ENCODE assay signal across 25 cellular contexts in the genomic region with DNA sequence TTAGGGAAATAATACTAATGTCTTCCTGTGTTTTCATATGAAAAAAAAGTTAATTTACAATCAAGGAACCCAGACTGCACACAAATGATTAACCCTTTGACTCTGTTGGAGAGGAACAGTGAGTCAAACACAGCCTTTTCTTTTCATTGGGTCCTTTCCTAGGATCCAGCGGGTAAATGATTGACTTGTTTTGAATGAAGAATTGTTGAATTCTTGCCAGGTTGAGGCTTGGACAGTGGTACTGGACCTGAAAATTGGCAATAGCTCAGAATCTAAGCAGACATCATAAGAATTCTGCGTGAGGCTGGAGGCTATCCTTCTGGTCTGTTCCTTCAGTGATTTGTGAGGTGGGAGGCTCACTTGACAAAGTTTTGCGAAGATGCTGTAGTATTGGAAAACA.
"Had no signal": no experiment of that assay in that cellular context is flagged by ENCODE, and none has a peak within 500 bp of the region (broad histone marks: within the 10 kb centered on the region; RNA-seq: fewer than 3 reads in every experiment).

No MANE protein-coding gene starts in this region.

- H3K36me3 Mint-ChIP-seq: naive thymus-derived CD4-positive, alpha-beta T cell; stimulated activated naive B cell treated with anti-CD40 and anti-IgM and Interleukin-4, amounts not matched to agents 10 μg/mL and 1 μg/mL and 100 μg/mL, for 72 hours had no signal

- H3K9me3 ChIP-seq: esophagus squamous epithelium, heart left ventricle, psoas muscle, spleen, testis, tibial nerve had no signal

- H3K27ac Mint-ChIP-seq: naive thymus-derived CD4-positive, alpha-beta T cell; stimulated activated naive B cell treated with anti-CD40 and anti-IgM and Interleukin-4, amounts not matched to agents 10 μg/mL and 1 μg/mL and 100 μg/mL, for 72 hours; stimulated activated naive CD8-positive, alpha-beta T cell treated with anti-CD3 and anti-CD28 coated beads, Interleukin-15, amount 100 ng/mL, for 72 hours had no signal

- H3K27me3 ChIP-seq: esophagus squamous epithelium, heart left ventricle, testis, tibial nerve had no signal

- DNase-seq: cortex of kidney; effector memory CD4-positive, alpha-beta T cell; esophagus squamous epithelium; foreskin fibroblast; heart left ventricle; hippocampal formation; left cardiac atrium; left ventricle myocardium superior; mesendoderm; naive thymus-derived CD4-positive, alpha-beta T cell; psoas muscle; spleen; stimulated activated CD4-positive, alpha-beta T cell treated with anti-CD3 and anti-CD28 coated beads, Interleukin-15, amount 100 ng/mL, for 24 hours; stimulated activated CD4-positive, alpha-beta T cell treated with anti-CD3 and anti-CD28 coated beads, Interleukin-1b, Interleukin-23, amount 100 ng/mL, for 48 hours; stimulated activated CD4-positive, alpha-beta T cell treated with anti-CD3 and anti-CD28 coated beads, Interleukin-4, amount 100 ng/mL, for 24 hours; stimulated activated naive B cell treated with anti-CD40 and anti-IgM and Interleukin-4, amounts not matched to agents 10 μg/mL and 1 μg/mL and 100 μg/mL, for 72 hours; stimulated activated naive CD8-positive, alpha-beta T cell treated with anti-CD3 and anti-CD28 coated beads, Interleukin-15, amount 100 ng/mL, for 72 hours; testis had no signal

- H3K27ac ChIP-seq: epithelial cell of prostate, esophagus squamous epithelium, heart left ventricle, parathyroid adenoma, psoas muscle, spleen, testis, tibial nerve had no signal

- H3K4me1 ChIP-seq: heart left ventricle, parathyroid adenoma, testis had no signal

- H3K4me3 Mint-ChIP-seq: central memory CD8-positive, alpha-beta T cell; naive thymus-derived CD4-positive, alpha-beta T cell; neural crest cell; stimulated activated naive B cell treated with anti-CD40 and anti-IgM and Interleukin-4, amounts not matched to agents 10 μg/mL and 1 μg/mL and 100 μg/mL, for 72 hours; stimulated activated naive CD8-positive, alpha-beta T cell treated with anti-CD3 and anti-CD28 coated beads, Interleukin-15, amount 100 ng/mL, for 72 hours had no signal

- ATAC-seq: heart left ventricle; left cardiac atrium; left ventricle myocardium superior; naive thymus-derived CD4-positive, alpha-beta T cell; psoas muscle; sciatic nerve; stimulated activated naive B cell treated with anti-CD40 and anti-IgM and Interleukin-4, amounts not matched to agents 10 μg/mL and 1 μg/mL and 100 μg/mL, for 72 hours; stimulated activated naive CD8-positive, alpha-beta T cell treated with anti-CD3 and anti-CD28 coated beads, Interleukin-15, amount 100 ng/mL, for 72 hours had no signal

- H3K36me3 ChIP-seq: esophagus squamous epithelium, heart left ventricle, spleen, tibial nerve had no signal

- H3K9me3 Mint-ChIP-seq: stimulated activated naive B cell treated with anti-CD40 and anti-IgM and Interleukin-4, amounts not matched to agents 10 μg/mL and 1 μg/mL and 100 μg/mL, for 72 hours; stimulated activated naive CD8-positive, alpha-beta T cell treated with anti-CD3 and anti-CD28 coated beads, Interleukin-15, amount 100 ng/mL, for 72 hours had no signal

- H3K4me3 ChIP-seq: esophagus squamous epithelium, heart left ventricle, lung, psoas muscle, spleen, testis, tibial nerve had no signal

- H3K4me1 Mint-ChIP-seq: central memory CD8-positive, alpha-beta T cell; neural crest cell; stimulated activated naive B cell treated with anti-CD40 and anti-IgM and Interleukin-4, amounts not matched to agents 10 μg/mL and 1 μg/mL and 100 μg/mL, for 72 hours; stimulated activated naive CD8-positive, alpha-beta T cell treated with anti-CD3 and anti-CD28 coated beads, Interleukin-15, amount 100 ng/mL, for 72 hours had no signal

- H3K27me3 Mint-ChIP-seq: central memory CD8-positive, alpha-beta T cell had no signal
